In the genomic region with DNA sequence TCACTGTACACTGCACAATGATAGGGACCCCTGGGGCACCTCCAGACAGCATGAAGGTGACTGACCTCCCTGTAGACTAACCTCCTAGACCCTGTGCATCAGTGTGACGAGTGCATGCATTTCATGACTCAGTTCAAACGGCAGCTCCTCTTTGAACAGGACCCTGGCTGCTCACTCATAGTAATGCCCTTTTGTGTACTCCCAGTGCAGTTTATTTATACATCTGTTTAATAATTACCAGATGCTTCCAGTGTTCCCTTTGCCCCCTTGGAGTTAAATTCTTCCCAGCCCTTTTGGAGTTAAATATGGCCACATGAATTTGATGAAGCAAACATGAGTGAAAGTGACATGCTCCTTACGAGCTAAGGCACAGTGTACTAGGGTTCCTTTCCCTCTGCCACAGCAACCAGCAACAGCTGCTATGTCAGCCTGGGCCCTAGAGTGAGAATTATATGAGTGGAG, we compare ENCODE assay signal across 16 cellular contexts.
DNase-seq lines count a peak whose midpoint lies in the region; ATAC-seq and TF ChIP-seq lines count a peak whose summit lies in the region.
"Had no signal": no experiment of that assay in that cellular context is flagged by ENCODE, and none has a peak within 500 bp of the region (broad histone marks: within the 10 kb centered on the region; RNA-seq: fewer than 3 reads in every experiment).

No MANE protein-coding gene starts in this region.

- H3K4me3 ChIP-seq in liver (ENCODE audit: low read depth in 1 of 3, low read length in 3 of 3) (no peak overlapping the region), neuronal stem cell (ENCODE audit: low read length in 2 of 2) (no peak overlapping the region)
- H3K4me3 ChIP-seq: HAP-1, upper lobe of left lung had no signal

- H2BK12ac ChIP-seq in neuronal stem cell (ENCODE audit: low read length), result no peak overlapping the region

- H3K27ac ChIP-seq in liver (ENCODE audit: low read depth in 1 of 2, low read length in 2 of 2), result no peak overlapping the region
- H3K27ac ChIP-seq in neuronal stem cell (replicated peaks; ENCODE audit: low read length), result no peak overlapping the region
- H3K27ac ChIP-seq: upper lobe of left lung had no signal

- DNase-seq in AG08395 (ENCODE audit: low spot score), result peak; percentile 37
- DNase-seq in HFFc6, result peak; percentile 82
- DNase-seq in brain pericyte (ENCODE audit: low read depth, low spot score), result peak; percentile 20
- no peak for DNase-seq in NCI-H2081 (lab: John Stamatoyannopoulos, UW)
- no peak for DNase-seq in neuronal stem cell (ENCODE audit: low spot score)
- DNase-seq: activated CD4-positive, alpha-beta T cell treated with anti-CD3 and anti-CD28 coated beads, Interleukin-2, amount 50 U/mL, for 4 hours; activated effector memory CD4-positive, alpha-beta T cell treated with Interleukin-2 at 50 U/mL for 16 hours; AML-193; DMS79 treated with DMSO at 0.1 percent for 48 hours; NCI-H226; stimulated activated CD8-positive, alpha-beta memory T cell treated with anti-CD3 and anti-CD28 coated beads, Interleukin-4, amount 100 ng/mL, for 48 hours; upper lobe of left lung had no signal

- ATAC-seq in HG02610 (IDR thresholded peaks at IDR 0.05; ENCODE audit: unreplicated experiment), result no peak
- no peak for ATAC-seq in GM21737 (IDR thresholded peaks at IDR 0.05; ENCODE audit: unreplicated experiment)

- no peak overlapping the region for H2BK5ac ChIP-seq in neuronal stem cell (ENCODE audit: low read length)

- H3K9me3 Mint-ChIP-seq in HFFc6, result no peaks in the 10 kb centered on the region

- peak; percentile 31 to 42 for TF ChIP-seq RAD21 in liver (IDR thresholded peaks at IDR 0.05)

- no peak overlapping the region for H4K8ac ChIP-seq in neuronal stem cell (ENCODE audit: low read depth, low read length)

- H3K9ac ChIP-seq in liver (ENCODE audit: low read depth in 1 of 2, low read length in 2 of 2) (no peak overlapping the region), neuronal stem cell (ENCODE audit: low read depth, low read length, poor library complexity) (no peak overlapping the region)

- peaks cover 1% of the 10 kb centered on the region; the same call in 1 of the 2 replicates for H3K27me3 Mint-ChIP-seq in HFFc6 (ENCODE audit: insufficient read depth)

- H3K4me1 ChIP-seq in liver (ENCODE audit: control insufficient read depth in 4 of 4, insufficient read depth in 4 of 4, low read length in 3 of 4) (peaks cover 0 to 14% (median 6%) of the 10 kb centered on the region in 4 donors), neuronal stem cell (ENCODE audit: control insufficient read depth in 2 of 2, insufficient read depth in 1 of 2, low read depth in 1 of 2, low read length in 2 of 2) (peaks cover 0 to 1% of the 10 kb centered on the region in 2 donors)
- H3K4me1 ChIP-seq: HAP-1 had no signal

- no peak overlapping the region for H2BK120ac ChIP-seq in neuronal stem cell (ENCODE audit: low read depth, low read length)

- H3K4me1 Mint-ChIP-seq in HFFc6 (ENCODE audit: low read depth), result peaks cover 55% of the 10 kb centered on the region

- H3K36me3 ChIP-seq in liver (ENCODE audit: control insufficient read depth in 4 of 4, insufficient read depth in 3 of 4, low read depth in 1 of 4, low read length in 3 of 4) (no peaks in the 10 kb centered on the region), neuronal stem cell (replicated peaks in 1 of 2; ENCODE audit: control insufficient read depth in 2 of 2, insufficient read depth in 2 of 2, low read length in 2 of 2) (no peaks in the 10 kb centered on the region)
- H3K36me3 ChIP-seq: HAP-1, upper lobe of left lung had no signal

- no peak overlapping the region for H3K4me2 ChIP-seq in neuronal stem cell (ENCODE audit: insufficient read depth, low read length, poor library complexity, severe bottlenecking)

- H3K18ac ChIP-seq in neuronal stem cell (ENCODE audit: low read length), result no peak overlapping the region

- H2AK5ac ChIP-seq in neuronal stem cell (ENCODE audit: low read depth, low read length), result no peak overlapping the region

- H2AFZ ChIP-seq in neuronal stem cell (ENCODE audit: low read length), result no peak overlapping the region

- no peaks in the 10 kb centered on the region for H3K9me3 ChIP-seq in liver (ENCODE audit: control insufficient read depth in 4 of 4, low read length in 3 of 4)
- no peaks in the 10 kb centered on the region for H3K9me3 ChIP-seq in neuronal stem cell (replicated peaks in 1 of 2; ENCODE audit: control insufficient read depth in 2 of 2, insufficient read depth in 1 of 2, low read depth in 1 of 2, low read length in 2 of 2)
- H3K9me3 ChIP-seq: HAP-1, upper lobe of left lung had no signal

- WGBS in liver, result 20% methylated on average over 3 of the region's 3 CpGs
- no CpG with 5 or more reads among the region's 3 CpGs for WGBS in neuronal stem cell (ENCODE audit: extremely low coverage in 2 of 2, insufficient read length in 2 of 2, insufficient replicate concordance in 1 of 2), 2 donors

- no peak overlapping the region for H3K14ac ChIP-seq in neuronal stem cell (ENCODE audit: low read length)

- H3K79me1 ChIP-seq in neuronal stem cell (ENCODE audit: low read depth, low read length), result no peaks in the 10 kb centered on the region

- H3K36me3 Mint-ChIP-seq in HFFc6 (ENCODE audit: low read depth), result no peaks in the 10 kb centered on the region

- TF ChIP-seq CTCF in HFFc6 (IDR thresholded peaks at IDR 0.05) (no peak), liver (IDR thresholded peaks at IDR 0.05; ENCODE audit: low read depth, low read length, missing input control) (no peak)

- peak overlapping the region; percentile 80 for H3K27ac Mint-ChIP-seq in HFFc6

- H3K27me3 ChIP-seq in liver (ENCODE audit: control insufficient read depth in 4 of 4, insufficient read depth in 4 of 4, low read length in 3 of 4) (no peaks in the 10 kb centered on the region), neuronal stem cell (ENCODE audit: control insufficient read depth in 3 of 3, insufficient read depth in 3 of 3, low read depth in 1 of 3, low read length in 3 of 3) (no peaks in the 10 kb centered on the region)
- H3K27me3 ChIP-seq: upper lobe of left lung had no signal

- H3K4me3 Mint-ChIP-seq in HFFc6, result peak overlapping the region; percentile 57

- H3K23ac ChIP-seq in neuronal stem cell (ENCODE audit: low read depth, low read length, poor library complexity), result no peak overlapping the region

- H4K91ac ChIP-seq in neuronal stem cell (ENCODE audit: low read depth, low read length, poor library complexity), result no peak overlapping the region

- no peak overlapping the region for H3K4ac ChIP-seq in neuronal stem cell (ENCODE audit: low read length)

- H2BK15ac ChIP-seq in neuronal stem cell (ENCODE audit: low read length), result no peak overlapping the region

TF ChIP-seq in liver, 16 proteins besides CTCF, POLR2A, EP300 and RAD21 (continues in another document):
- peak; percentile 68 to 84 for TF ChIP-seq RXRA (IDR thresholded peaks at IDR 0.05)
- TF ChIP-seq SP1 (IDR thresholded peaks at IDR 0.05), result peak; percentile 74
- TF ChIP-seq, protein P1, sequence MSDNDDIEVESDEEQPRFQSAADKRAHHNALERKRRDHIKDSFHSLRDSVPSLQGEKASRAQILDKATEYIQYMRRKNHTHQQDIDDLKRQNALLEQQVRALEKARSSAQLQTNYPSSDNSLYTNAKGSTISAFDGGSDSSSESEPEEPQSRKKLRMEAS (IDR thresholded peaks at IDR 0.05), result peak; percentile 38
- TF ChIP-seq, protein P2, sequence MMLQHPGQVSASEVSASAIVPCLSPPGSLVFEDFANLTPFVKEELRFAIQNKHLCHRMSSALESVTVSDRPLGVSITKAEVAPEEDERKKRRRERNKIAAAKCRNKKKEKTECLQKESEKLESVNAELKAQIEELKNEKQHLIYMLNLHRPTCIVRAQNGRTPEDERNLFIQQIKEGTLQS (IDR thresholded peaks at IDR 0.05), result no peak
- TF ChIP-seq FOXA2 (IDR thresholded peaks at IDR 0.05), result peak; percentile 13
- TF ChIP-seq JUND (IDR thresholded peaks at IDR 0.05), result peak in 1 of 2 donors; percentile 71
- TF ChIP-seq TAF1 (conservative IDR thresholded peaks at IDR 0.05), result no peak
- no peak for TF ChIP-seq HNF4G (IDR thresholded peaks at IDR 0.05)
- TF ChIP-seq HNF4A (conservative IDR thresholded peaks at IDR 0.05), result peak; percentile 68 to 69
- TF ChIP-seq, protein P3, sequence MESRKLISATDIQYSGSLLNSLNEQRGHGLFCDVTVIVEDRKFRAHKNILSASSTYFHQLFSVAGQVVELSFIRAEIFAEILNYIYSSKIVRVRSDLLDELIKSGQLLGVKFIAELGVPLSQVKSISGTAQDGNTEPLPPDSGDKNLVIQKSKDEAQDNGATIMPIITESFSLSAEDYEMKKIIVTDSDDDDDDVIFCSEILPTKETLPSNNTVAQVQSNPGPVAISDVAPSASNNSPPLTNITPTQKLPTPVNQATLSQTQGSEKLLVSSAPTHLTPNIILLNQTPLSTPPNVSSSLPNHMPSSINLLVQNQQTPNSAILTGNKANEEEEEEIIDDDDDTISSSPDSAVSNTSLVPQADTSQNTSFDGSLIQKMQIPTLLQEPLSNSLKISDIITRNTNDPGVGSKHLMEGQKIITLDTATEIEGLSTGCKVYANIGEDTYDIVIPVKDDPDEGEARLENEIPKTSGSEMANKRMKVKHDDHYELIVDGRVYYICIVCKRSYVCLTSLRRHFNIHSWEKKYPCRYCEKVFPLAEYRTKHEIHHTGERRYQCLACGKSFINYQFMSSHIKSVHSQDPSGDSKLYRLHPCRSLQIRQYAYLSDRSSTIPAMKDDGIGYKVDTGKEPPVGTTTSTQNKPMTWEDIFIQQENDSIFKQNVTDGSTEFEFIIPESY (IDR thresholded peaks at IDR 0.05), result no peak

Comparison
In these comparisons a context has a peak if more than half of its experiments do, and no peak if none do; other contexts are left out.
1. DNase-seq: peak in AG08395 (single experiment), HFFc6 (single experiment) and brain pericyte (single experiment); none in NCI-H2081 (0 of 2) and neuronal stem cell (single experiment).